Comparison of ENCODE assay signal across 8 cellular contexts in genomic region chr5:138354926-138355378, GRCh38. TPM values are rescaled to one million over a fixed set of nuclear protein-coding genes. Genes with fewer than 3 reads are reported as not detected.
DNase-seq lines count a peak whose midpoint lies in the region; ATAC-seq and TF ChIP-seq lines count a peak whose summit lies in the region.

No MANE protein-coding gene starts in this region.

- TF ChIP-seq CTCF in GM12872 (IDR thresholded peaks at IDR 0.05; ENCODE audit: insufficient read depth, low read depth, low read length) (0 out of 3 replicates have a peak, but pooled peaks have one; percentile 8), gastrocnemius medialis (IDR thresholded peaks at IDR 0.05 in 4 of 5, conservative IDR thresholded peaks at IDR 0.05 in 1 of 5) (no peak), prostate gland (IDR thresholded peaks at IDR 0.05) (no peak)

- intact Hi-C loops in gastrocnemius medialis (cut with DNase I; ENCODE audit: low total_unique reads): loop anchor here (5.0 kb wide), 3 partner anchors 37 to 133 kb away; no protein-coding TSS in a partner anchor
- intact Hi-C loops in prostate gland (cut with DNase I): no loop called here

- H3K9me3 ChIP-seq in gastrocnemius medialis (no peaks in the 10 kb centered on the region), prostate gland (no peaks in the 10 kb centered on the region)

- H3K27ac ChIP-seq in gastrocnemius medialis (peak overlapping the region; percentile 89 to 98 (median 95)), prostate gland (no peak overlapping the region)

- H3K27me3 ChIP-seq in gastrocnemius medialis (no peaks in the 10 kb centered on the region), prostate gland (replicated peaks; ENCODE audit: insufficient read depth) (no peaks in the 10 kb centered on the region)

- peaks cover 36 to 39% of the 10 kb centered on the region in 2 donors for H3K4me1 ChIP-seq in gastrocnemius medialis
- peaks cover 9% of the 10 kb centered on the region for H3K4me1 ChIP-seq in prostate gland (replicated peaks)

- no peak for TF ChIP-seq POLR2A in gastrocnemius medialis (IDR thresholded peaks at IDR 0.05)
- no peak for TF ChIP-seq POLR2A in prostate gland (IDR thresholded peaks at IDR 0.05)

- WGBS in prostate gland: 20% methylated on average over 6 of the region's 6 CpGs

- DNase-seq in OCI-M1 (lab: John Stamatoyannopoulos, UW) (peak; percentile 80), globus pallidus (ENCODE audit: low spot score) (peak; percentile 65), gastrocnemius medialis (no peak), DMS53 treated with DMSO at 0.1 percent for 48 hours (lab: John Stamatoyannopoulos, UW; ENCODE audit: unreplicated experiment) (no peak), prostate gland (ENCODE audit: low spot score) (no peak)
- DNase-seq in activated naive CD4-positive, alpha-beta T cell treated with Interleukin-2 at 50 U/mL for 16 hours: peak; percentile 61

- in situ Hi-C loops in gastrocnemius medialis (cut with MboI; ENCODE audit: low sequenced_read_pairs in 4 of 4): no loop called here

- H3K36me3 ChIP-seq in gastrocnemius medialis (no peaks in the 10 kb centered on the region), prostate gland (no peaks in the 10 kb centered on the region)

- ATAC-seq in HG02798 (IDR thresholded peaks at IDR 0.05; ENCODE audit: poor library complexity, unreplicated experiment): peak; percentile 32
- no peak for ATAC-seq in gastrocnemius medialis

- peak overlapping the region; percentile 23 to 98 (median 80) for H3K4me3 ChIP-seq in gastrocnemius medialis
- peak overlapping the region in 1 of 2 donors; percentile 96 for H3K4me3 ChIP-seq in prostate gland

RNA-seq across cellular contexts. Expression of gene KDM3B, which starts 2.5 kb away (rescaled TPM):
- total RNA-seq in gastrocnemius medialis (100 to 1,000 TPM in 1 of 4 donors, 10 to 100 TPM in 3; 49.4 to 100 (median 74.2) TPM), prostate gland (10 to 100 TPM; 61.2 to 85.1 TPM)

RNA-seq across cellular contexts. Expression of gene FAM53C, which starts 16.9 kb away (rescaled TPM):
- total RNA-seq in gastrocnemius medialis: 10 to 100 TPM; 35.7 to 74.7 (median 41.0) TPM
- total RNA-seq in prostate gland: 10 to 100 TPM; 32.9 to 81.0 TPM

RNA-seq across cellular contexts. Expression of gene CDC25C, which starts 23.3 kb away (rescaled TPM):
- not detected for total RNA-seq in gastrocnemius medialis
- total RNA-seq in prostate gland: 1 to 10 TPM in 1 of 2 donors, under 1 TPM in 1; 0.14 to 3.2 TPM

Comparison
In these comparisons a context has a peak if more than half of its experiments do, and no peak if none do; other contexts are left out.
1. DNase-seq: peak in OCI-M1 (single experiment), activated naive CD4-positive, alpha-beta T cell treated with Interleukin-2 at 50 U/mL for 16 hours (single experiment) and globus pallidus (single experiment); none in gastrocnemius medialis (0 of 2), DMS53 treated with DMSO at 0.1 percent for 48 hours (single experiment) and prostate gland (single experiment).
2. H3K27ac ChIP-seq: peak in gastrocnemius medialis (4 of 4); none in prostate gland (0 of 2).